19 cellular contexts compared by ENCODE assay signal in the genomic region with DNA sequence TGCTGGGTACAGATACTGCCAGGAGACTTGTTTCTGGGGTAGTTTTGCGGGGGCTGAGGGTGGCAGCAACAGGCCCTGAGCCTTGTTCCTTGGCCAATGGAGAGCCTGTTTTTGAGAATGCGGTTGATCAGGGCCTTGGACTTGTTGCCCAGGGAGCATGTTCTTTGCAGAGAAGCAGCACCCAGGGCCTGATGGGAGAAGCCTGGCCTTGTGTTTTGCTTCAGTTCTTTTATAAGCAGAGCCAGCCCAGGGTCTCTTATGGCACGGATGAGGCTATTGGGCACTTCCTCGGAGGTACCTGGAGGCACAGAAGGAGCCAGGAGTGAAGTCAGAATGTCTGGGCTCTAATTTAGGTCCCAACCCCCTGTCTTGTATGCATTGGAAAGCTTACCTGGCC. TPM values are rescaled to one million over a fixed set of nuclear protein-coding genes. Genes with fewer than 3 reads are reported as not detected.
A peak's percentile ranks its signal among the peaks of the same experiment; 100 is the strongest.
DNase-seq lines count a peak whose midpoint lies in the region; ATAC-seq and TF ChIP-seq lines count a peak whose summit lies in the region.
"Had no signal": no experiment of that assay in that cellular context is flagged by ENCODE, and none has a peak within 500 bp of the region (broad histone marks: within the 10 kb centered on the region; RNA-seq: fewer than 3 reads in every experiment).

No MANE protein-coding gene starts in this region.

- intact Hi-C loops in naive thymus-derived CD4-positive, alpha-beta T cell (cut with micrococcal nuclease) = no loop called here

- no peak overlapping the region for H2BK15ac ChIP-seq in H9 (ENCODE audit: low read depth, low read length)

- peak overlapping the region; percentile 89 for H3K27ac Mint-ChIP-seq in T-helper 17 cell
- H3K27ac Mint-ChIP-seq in naive thymus-derived CD4-positive, alpha-beta T cell = peak overlapping the region in 2 of 9 donors; percentile 31 to 43
- no peak overlapping the region; a peak in 1 of 7 replicates for H3K27ac Mint-ChIP-seq in H9

- H3K4me2 ChIP-seq in H9 (ENCODE audit: insufficient read depth, insufficient read length, low read length) = no peak overlapping the region

- no CpG with 5 or more reads among the region's 4 CpGs for WGBS in H9 (ENCODE audit: extremely low coverage, insufficient read length, low lambda C conversion rate)

- no peak overlapping the region for H3K14ac ChIP-seq in H9 (ENCODE audit: insufficient read depth, low read length)

- H4K5ac ChIP-seq in H9 (ENCODE audit: insufficient read length, low read depth, low read length) = no peak overlapping the region

- H3K4me3 Mint-ChIP-seq in T-helper 17 cell (peak overlapping the region; percentile 49), H9 (no peak overlapping the region)
- no peak overlapping the region for H3K4me3 Mint-ChIP-seq in naive thymus-derived CD4-positive, alpha-beta T cell
- H3K4me3 Mint-ChIP-seq: naive thymus-derived CD8-positive, alpha-beta T cell had no signal

- no peak overlapping the region for H2AFZ ChIP-seq in H9 (ENCODE audit: low read length)

- no peak overlapping the region for H4K8ac ChIP-seq in H9 (replicated peaks; ENCODE audit: insufficient read length, low read depth, low read length)

- H3K4me3 ChIP-seq in naive thymus-derived CD4-positive, alpha-beta T cell (ENCODE audit: low read length) = no peak overlapping the region
- H3K4me3 ChIP-seq: thoracic aorta had no signal

- no peak overlapping the region for H2AK5ac ChIP-seq in H9 (ENCODE audit: insufficient read length, low read length)

- TF ChIP-seq CTCF in H9 (conservative IDR thresholded peaks at IDR 0.05) = no peak

- H2BK120ac ChIP-seq in H9 (ENCODE audit: low read depth, low read length, poor library complexity, severe bottlenecking) = no peak overlapping the region

- H3K27ac ChIP-seq in caudate nucleus (ENCODE audit: low read depth, low read length) (peak overlapping the region; percentile 93), substantia nigra (ENCODE audit: low read depth, low read length, poor library complexity, severe bottlenecking) (peak overlapping the region; percentile 84), H9 (ENCODE audit: insufficient read length, low read depth, low read length) (no peak overlapping the region)
- H3K27ac ChIP-seq in naive thymus-derived CD4-positive, alpha-beta T cell (ENCODE audit: low read depth, low read length) = no peak overlapping the region

- H3K4me1 ChIP-seq in naive thymus-derived CD4-positive, alpha-beta T cell (ENCODE audit: control insufficient read depth in 2 of 2, insufficient read depth in 2 of 2, low read length in 2 of 2) = no peaks in the 10 kb centered on the region
- no peaks in the 10 kb centered on the region; the same call in 1 of the 2 replicates for H3K4me1 ChIP-seq in H9 (ENCODE audit: insufficient read depth, low read length)

- no peak overlapping the region for H2BK20ac ChIP-seq in H9 (ENCODE audit: low read depth, low read length, poor library complexity, severe bottlenecking)

- H3K23ac ChIP-seq in H9 (ENCODE audit: insufficient read length, low read depth, low read length) = no peak overlapping the region

- no peak for ATAC-seq in T-helper 17 cell
- no peak for ATAC-seq in naive thymus-derived CD4-positive, alpha-beta T cell
- ATAC-seq: naive thymus-derived CD8-positive, alpha-beta T cell had no signal

- no peaks in the 10 kb centered on the region for H3K23me2 ChIP-seq in H9 (ENCODE audit: insufficient read length, low read depth, low read length, poor library complexity, severe bottlenecking)

- no peaks in the 10 kb centered on the region for H4K20me1 ChIP-seq in H9 (ENCODE audit: control insufficient read depth, insufficient read depth, insufficient read length)

- H3K79me1 ChIP-seq in H9 (ENCODE audit: insufficient read depth, low read depth, low read length, poor library complexity, severe bottlenecking) = no peaks in the 10 kb centered on the region

- peaks cover 0 to 38% (median 3%) of the 10 kb centered on the region in 3 experiments for H3K36me3 ChIP-seq in naive thymus-derived CD4-positive, alpha-beta T cell (ENCODE audit: control insufficient read depth in 2 of 3, insufficient read depth in 3 of 3, low read length in 3 of 3)

- H3K9me3 ChIP-seq in T-helper 17 cell (ENCODE audit: control insufficient read depth, low read length, poor library complexity, severe bottlenecking) (no peaks in the 10 kb centered on the region), H9 (ENCODE audit: control insufficient read depth, low read depth, low read length) (no peaks in the 10 kb centered on the region)
- H3K9me3 ChIP-seq in naive thymus-derived CD4-positive, alpha-beta T cell (ENCODE audit: control insufficient read depth in 2 of 3, low read length in 3 of 3) = no peaks in the 10 kb centered on the region
- H3K9me3 ChIP-seq: thoracic aorta had no signal

- H3K18ac ChIP-seq in H9 (ENCODE audit: insufficient read length, low read depth, low read length) = no peak overlapping the region

- no peak for DNase-seq in T-helper 17 cell
- DNase-seq in caudate nucleus (lab: John Stamatoyannopoulos, UW) = peak in 4 of 61 donors; percentile 37 to 59 (median 52)
- DNase-seq in midbrain (lab: John Stamatoyannopoulos, UW) = peak; percentile 62
- peak in 6 of 49 donors; percentile 40 to 64 (median 54) for DNase-seq in substantia nigra (lab: John Stamatoyannopoulos, UW)
- DNase-seq in middle frontal gyrus (ENCODE audit: extremely low spot score, low spot score) = no peak
- no peak for DNase-seq in naive thymus-derived CD4-positive, alpha-beta T cell
- no peak for DNase-seq in H9
- DNase-seq: activated CD4-positive, alpha-beta T cell treated with anti-CD3 and anti-CD28 coated beads, Interleukin-2, amount 50 U/mL, for 48 hours; activated CD4-positive, CD25-positive, alpha-beta regulatory T cell; activated effector memory CD4-positive, alpha-beta T cell treated with anti-CD3 and anti-CD28 coated beads, Interleukin-2, amount 50 U/mL, for 16 hours; foreskin melanocyte; H7; MM.1S; naive thymus-derived CD8-positive, alpha-beta T cell; NCI-H146; NCI-H2171 treated with DMSO at 0.1 percent for 48 hours; NCI-H526 treated with DMSO at 0.1 percent for 48 hours; T1000 had no signal

- no peaks in the 10 kb centered on the region for H3K79me2 ChIP-seq in H9 (ENCODE audit: insufficient read depth, low read length)

- no peak overlapping the region for H3K9ac ChIP-seq in H9 (ENCODE audit: extremely low read depth, insufficient read length, low read length)

- no peaks in the 10 kb centered on the region for H3K27me3 ChIP-seq in naive thymus-derived CD4-positive, alpha-beta T cell (ENCODE audit: control insufficient read depth in 2 of 2, insufficient read depth in 2 of 2, low read length in 2 of 2)
- H3K27me3 ChIP-seq in H9 (ENCODE audit: insufficient read depth, low read length) = no peaks in the 10 kb centered on the region

- H3K56ac ChIP-seq in H9 (ENCODE audit: insufficient read length, low read depth, low read length) = no peak overlapping the region

- H3K4me1 Mint-ChIP-seq in T-helper 17 cell (peaks cover 21% of the 10 kb centered on the region), H9 (peaks cover 12 to 27% of the 10 kb centered on the region in 2 experiments)
- peaks cover 0 to 9% (median 0%) of the 10 kb centered on the region in 7 donors for H3K4me1 Mint-ChIP-seq in naive thymus-derived CD4-positive, alpha-beta T cell

- H3K9me3 Mint-ChIP-seq in naive thymus-derived CD4-positive, alpha-beta T cell = no peaks in the 10 kb centered on the region
- H3K9me3 Mint-ChIP-seq in H9 = no peaks in the 10 kb centered on the region; a peak in 1 of 5 replicates

- H4K91ac ChIP-seq in H9 (ENCODE audit: insufficient read length, low read depth, low read length) = no peak overlapping the region

- H3K4ac ChIP-seq in H9 (ENCODE audit: low read depth, low read length) = no peak overlapping the region

- CTCF ChIA-PET in naive thymus-derived CD4-positive, alpha-beta T cell (lab: Charles Lee) = no interaction called here

- POLR2A ChIA-PET in naive thymus-derived CD4-positive, alpha-beta T cell (lab: Charles Lee) = no interaction called here

- no peaks in the 10 kb centered on the region for H3K27me3 Mint-ChIP-seq in T-helper 17 cell
- H3K27me3 Mint-ChIP-seq in naive thymus-derived CD4-positive, alpha-beta T cell = no peaks in the 10 kb centered on the region
- no peaks in the 10 kb centered on the region for H3K27me3 Mint-ChIP-seq in H9 (ENCODE audit: low read depth)
- H3K27me3 Mint-ChIP-seq: naive thymus-derived CD8-positive, alpha-beta T cell had no signal

- H3K36me3 Mint-ChIP-seq in T-helper 17 cell (ENCODE audit: low read depth) (peaks cover 11% of the 10 kb centered on the region), H9 (ENCODE audit: insufficient read depth in 1 of 3, low read depth in 3 of 3) (peaks cover 5 to 20% (median 11%) of the 10 kb centered on the region in 3 experiments)
- peaks cover 16 to 41% (median 20%) of the 10 kb centered on the region in 5 donors for H3K36me3 Mint-ChIP-seq in naive thymus-derived CD4-positive, alpha-beta T cell

- no peak overlapping the region for H2BK5ac ChIP-seq in H9 (ENCODE audit: insufficient read length, low read length)

- no peak overlapping the region for H3T11ph ChIP-seq in H9 (ENCODE audit: low read length)

- H2BK12ac ChIP-seq in H9 (ENCODE audit: insufficient read length, low read depth, low read length) = no peak overlapping the region

RNA-seq across cellular contexts. Expression of a gene that starts 59.7 kb away (rescaled TPM):
- total RNA-seq in T-helper 17 cell (10 to 100 TPM; 56.3 to 63.0 TPM), H9 (2021) (9.6 and 10.5 TPM in 2 replicates)
- 10 to 100 TPM; 35.6 to 93.5 (median 43.6) TPM for total RNA-seq in naive thymus-derived CD4-positive, alpha-beta T cell
- polyA plus RNA-seq in naive thymus-derived CD4-positive, alpha-beta T cell = 10 to 100 TPM in 1 of 2 donors, 1 to 10 TPM in 1; 6.7 to 13.9 TPM

Comparison
In these comparisons a context has a peak if more than half of its experiments do, and no peak if none do; other contexts are left out.
1. H3K27ac ChIP-seq: peak in caudate nucleus (single experiment) and substantia nigra (single experiment); none in naive thymus-derived CD4-positive, alpha-beta T cell (single experiment) and H9 (single experiment).